Comparison of ENCODE assay signal across 2 cellular contexts in the genomic region with DNA sequence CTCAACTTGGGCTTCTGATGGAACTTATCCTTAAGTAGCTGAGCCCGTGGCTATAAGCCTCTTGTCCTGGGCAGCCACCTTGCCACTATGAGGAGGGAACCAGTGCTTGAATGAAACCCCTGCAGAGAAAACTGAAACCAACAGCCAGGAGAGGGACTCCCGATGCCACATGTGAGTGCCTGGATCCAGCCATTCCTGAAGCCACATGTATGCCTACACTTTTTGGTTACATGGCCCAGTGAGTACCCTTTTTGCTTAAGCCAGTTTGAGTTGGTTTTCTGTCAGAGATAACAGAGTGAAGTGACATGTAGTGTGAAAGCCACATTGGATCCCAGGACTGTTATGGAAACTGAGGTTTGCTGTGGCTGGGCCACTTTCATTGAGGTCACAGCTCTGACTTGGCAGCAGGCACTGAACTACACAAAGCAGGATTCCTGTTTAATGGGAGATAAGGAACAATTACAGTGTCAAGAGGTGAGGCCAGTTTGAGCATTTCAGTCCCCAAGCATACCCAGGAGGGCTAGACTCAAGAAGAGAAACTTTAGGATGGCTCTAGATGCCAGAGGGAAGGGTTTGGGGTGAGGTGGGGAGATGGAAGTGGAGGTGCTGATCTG.
TF ChIP-seq lines count a peak whose summit lies in the region.

No MANE protein-coding gene starts in this region.

TF ChIP-seq in HepG2, 621 proteins besides CTCF, POLR2A, EP300 and RAD21 (continues in another document):
- no peak for TF ChIP-seq ZNF782 (CRISPR knock-in tag; IDR thresholded peaks at IDR 0.05; ENCODE audit: borderline replicate concordance)
- no peak for TF ChIP-seq ZNF263 (CRISPR knock-in tag; IDR thresholded peaks at IDR 0.05)
- no peak for TF ChIP-seq SRSF9 (IDR thresholded peaks at IDR 0.05; ENCODE audit: borderline replicate concordance, insufficient read depth, low read depth, low read length, poor library complexity, severe bottlenecking)
- no peak for TF ChIP-seq DRAP1 (CRISPR knock-in tag; IDR thresholded peaks at IDR 0.05)
- TF ChIP-seq PITX1 (CRISPR knock-in tag; IDR thresholded peaks at IDR 0.05): 0 out of 2 replicates have a peak, but pooled peaks have one; percentile 12
- no peak for TF ChIP-seq CHCHD3 (CRISPR knock-in tag; IDR thresholded peaks at IDR 0.05)
- TF ChIP-seq, protein P1, sequence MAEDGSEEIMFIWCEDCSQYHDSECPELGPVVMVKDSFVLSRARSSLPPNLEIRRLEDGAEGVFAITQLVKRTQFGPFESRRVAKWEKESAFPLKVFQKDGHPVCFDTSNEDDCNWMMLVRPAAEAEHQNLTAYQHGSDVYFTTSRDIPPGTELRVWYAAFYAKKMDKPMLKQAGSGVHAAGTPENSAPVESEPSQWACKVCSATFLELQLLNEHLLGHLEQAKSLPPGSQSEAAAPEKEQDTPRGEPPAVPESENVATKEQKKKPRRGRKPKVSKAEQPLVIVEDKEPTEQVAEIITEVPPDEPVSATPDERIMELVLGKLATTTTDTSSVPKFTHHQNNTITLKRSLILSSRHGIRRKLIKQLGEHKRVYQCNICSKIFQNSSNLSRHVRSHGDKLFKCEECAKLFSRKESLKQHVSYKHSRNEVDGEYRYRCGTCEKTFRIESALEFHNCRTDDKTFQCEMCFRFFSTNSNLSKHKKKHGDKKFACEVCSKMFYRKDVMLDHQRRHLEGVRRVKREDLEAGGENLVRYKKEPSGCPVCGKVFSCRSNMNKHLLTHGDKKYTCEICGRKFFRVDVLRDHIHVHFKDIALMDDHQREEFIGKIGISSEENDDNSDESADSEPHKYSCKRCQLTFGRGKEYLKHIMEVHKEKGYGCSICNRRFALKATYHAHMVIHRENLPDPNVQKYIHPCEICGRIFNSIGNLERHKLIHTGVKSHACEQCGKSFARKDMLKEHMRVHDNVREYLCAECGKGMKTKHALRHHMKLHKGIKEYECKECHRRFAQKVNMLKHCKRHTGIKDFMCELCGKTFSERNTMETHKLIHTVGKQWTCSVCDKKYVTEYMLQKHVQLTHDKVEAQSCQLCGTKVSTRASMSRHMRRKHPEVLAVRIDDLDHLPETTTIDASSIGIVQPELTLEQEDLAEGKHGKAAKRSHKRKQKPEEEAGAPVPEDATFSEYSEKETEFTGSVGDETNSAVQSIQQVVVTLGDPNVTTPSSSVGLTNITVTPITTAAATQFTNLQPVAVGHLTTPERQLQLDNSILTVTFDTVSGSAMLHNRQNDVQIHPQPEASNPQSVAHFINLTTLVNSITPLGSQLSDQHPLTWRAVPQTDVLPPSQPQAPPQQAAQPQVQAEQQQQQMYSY (CRISPR knock-in tag; IDR thresholded peaks at IDR 0.05): no peak
- no peak for TF ChIP-seq KDM2A (CRISPR knock-in tag; IDR thresholded peaks at IDR 0.05; ENCODE audit: borderline replicate concordance, low read depth)
- TF ChIP-seq ZBTB37 (CRISPR knock-in tag; IDR thresholded peaks at IDR 0.05): no peak
- TF ChIP-seq MAFG (CRISPR knock-in tag; IDR thresholded peaks at IDR 0.05): 0 out of 2 replicates have a peak, but pooled peaks have one; percentile 35
- TF ChIP-seq ZNF7 (CRISPR knock-in tag; IDR thresholded peaks at IDR 0.05): no peak
- TF ChIP-seq RFX1 (IDR thresholded peaks at IDR 0.05): no peak
- no peak for TF ChIP-seq NFE2L1 (CRISPR knock-in tag; IDR thresholded peaks at IDR 0.05; ENCODE audit: borderline replicate concordance)
- no peak for TF ChIP-seq LCORL (IDR thresholded peaks at IDR 0.05)
- no peak for TF ChIP-seq LCORL (CRISPR knock-in tag; IDR thresholded peaks at IDR 0.05)
- no peak for TF ChIP-seq ZSCAN21 (CRISPR knock-in tag; IDR thresholded peaks at IDR 0.05; ENCODE audit: borderline replicate concordance)
- peak; percentile 83 for TF ChIP-seq ZMYM3 (CRISPR knock-in tag; IDR thresholded peaks at IDR 0.05)
- TF ChIP-seq MZF1 (CRISPR knock-in tag; IDR thresholded peaks at IDR 0.05; ENCODE audit: borderline replicate concordance): no peak
- TF ChIP-seq HNRNPK (IDR thresholded peaks at IDR 0.05; ENCODE audit: low read depth, low read length, poor library complexity, severe bottlenecking): no peak
- TF ChIP-seq ZNF567 (CRISPR knock-in tag; IDR thresholded peaks at IDR 0.05; ENCODE audit: borderline replicate concordance): 0 out of 2 replicates have a peak, but pooled peaks have one; percentile 44
- TF ChIP-seq, protein P2, sequence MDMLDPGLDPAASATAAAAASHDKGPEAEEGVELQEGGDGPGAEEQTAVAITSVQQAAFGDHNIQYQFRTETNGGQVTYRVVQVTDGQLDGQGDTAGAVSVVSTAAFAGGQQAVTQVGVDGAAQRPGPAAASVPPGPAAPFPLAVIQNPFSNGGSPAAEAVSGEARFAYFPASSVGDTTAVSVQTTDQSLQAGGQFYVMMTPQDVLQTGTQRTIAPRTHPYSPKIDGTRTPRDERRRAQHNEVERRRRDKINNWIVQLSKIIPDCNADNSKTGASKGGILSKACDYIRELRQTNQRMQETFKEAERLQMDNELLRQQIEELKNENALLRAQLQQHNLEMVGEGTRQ (IDR thresholded peaks at IDR 0.05; ENCODE audit: low read depth, low read length): no peak
- TF ChIP-seq, protein P2 (CRISPR knock-in tag; IDR thresholded peaks at IDR 0.05; ENCODE audit: borderline replicate concordance): no peak
- 0 out of 2 replicates have a peak, but pooled peaks have one; percentile 35 for TF ChIP-seq TRIM24 (CRISPR knock-in tag; IDR thresholded peaks at IDR 0.05)
- peak; percentile 21; the same call in 1 of the 2 replicates for TF ChIP-seq ZNF501 (CRISPR knock-in tag; IDR thresholded peaks at IDR 0.05)
- TF ChIP-seq ZNF329 (CRISPR knock-in tag; IDR thresholded peaks at IDR 0.05; ENCODE audit: low read depth): peak; percentile 100
- no peak for TF ChIP-seq RBFOX2 (IDR thresholded peaks at IDR 0.05; ENCODE audit: low read depth, low read length)

TF ChIP-seq in GM12878, 131 proteins besides CTCF, POLR2A, EP300 and RAD21:
- TF ChIP-seq, protein P3, sequence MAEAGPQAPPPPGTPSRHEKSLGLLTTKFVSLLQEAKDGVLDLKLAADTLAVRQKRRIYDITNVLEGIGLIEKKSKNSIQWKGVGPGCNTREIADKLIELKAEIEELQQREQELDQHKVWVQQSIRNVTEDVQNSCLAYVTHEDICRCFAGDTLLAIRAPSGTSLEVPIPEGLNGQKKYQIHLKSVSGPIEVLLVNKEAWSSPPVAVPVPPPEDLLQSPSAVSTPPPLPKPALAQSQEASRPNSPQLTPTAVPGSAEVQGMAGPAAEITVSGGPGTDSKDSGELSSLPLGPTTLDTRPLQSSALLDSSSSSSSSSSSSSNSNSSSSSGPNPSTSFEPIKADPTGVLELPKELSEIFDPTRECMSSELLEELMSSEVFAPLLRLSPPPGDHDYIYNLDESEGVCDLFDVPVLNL (IDR thresholded peaks at IDR 0.05; ENCODE audit: low read depth, low read length): no peak
- peak; percentile 37; the same call in 1 of the 2 replicates for TF ChIP-seq EED (IDR thresholded peaks at IDR 0.05; ENCODE audit: low read depth)
- TF ChIP-seq SREBF2 (IDR thresholded peaks at IDR 0.05; ENCODE audit: low read length): no peak
- no peak for TF ChIP-seq KAT2A (conservative IDR thresholded peaks at IDR 0.05; ENCODE audit: control insufficient read depth, low read depth, low read length)
- TF ChIP-seq IKZF2 (IDR thresholded peaks at IDR 0.05): peak in 1 of 2 experiments; percentile 31; a peak in 1 of 4 replicates
